22 cellular contexts compared by ENCODE assay signal in the genomic region with DNA sequence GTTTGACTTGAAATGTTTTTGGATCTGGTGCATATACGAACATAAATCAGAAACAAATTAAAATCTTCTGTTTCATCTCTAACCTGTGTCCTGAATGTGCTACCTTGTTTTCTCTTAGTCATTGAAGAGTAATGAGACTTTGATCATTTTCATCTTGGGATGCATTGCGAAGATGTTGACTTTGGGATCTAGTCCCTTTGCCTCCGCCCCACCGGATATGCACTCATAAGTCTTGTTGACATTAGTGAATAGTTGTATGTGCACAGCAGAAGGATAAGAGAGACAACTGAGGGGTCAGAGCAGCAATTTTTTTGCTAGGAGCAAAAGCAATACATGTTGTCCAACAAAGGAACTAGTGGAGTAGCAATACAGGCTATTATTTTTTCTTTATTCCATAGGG. TPM values are rescaled to one million over a fixed set of nuclear protein-coding genes. Genes with fewer than 3 reads are reported as not detected.
DNase-seq lines count a peak whose midpoint lies in the region; ATAC-seq, FAIRE-seq and TF ChIP-seq lines count a peak whose summit lies in the region.
"Had no signal": no experiment of that assay in that cellular context is flagged by ENCODE, and none has a peak within 500 bp of the region (broad histone marks: within the 10 kb centered on the region; RNA-seq: fewer than 3 reads in every experiment).

No MANE protein-coding gene starts in this region.

- CTCF ChIA-PET in HepG2 (lab: Yijun Ruan, JAX; ENCODE audit: low intra/inter-chr PET ratio, low total read pairs) (no interaction called here), RWPE1 (lab: Yijun Ruan, JAX) (interaction anchor here (0.8 kb wide), 1 partner anchor 11 kb away, joined by 3 read pairs; no protein-coding TSS in a partner anchor)
- CTCF ChIA-PET in CD4-positive, alpha-beta memory T cell (lab: Charles Lee; ENCODE audit: partially characterized antibody): no interaction called here

- H3K9ac ChIP-seq in HepG2 (ENCODE audit: insufficient read depth, low read depth, low read length): no peak overlapping the region

- no peak for TF ChIP-seq CTCF in HepG2 (CRISPR knock-in tag; IDR thresholded peaks at IDR 0.05)
- no peak for TF ChIP-seq CTCF in right lobe of liver (IDR thresholded peaks at IDR 0.05)
- TF ChIP-seq CTCF in RWPE1 (conservative IDR thresholded peaks at IDR 0.05; ENCODE audit: low read depth): no peak
- no peak for TF ChIP-seq CTCF in tibial artery (IDR thresholded peaks at IDR 0.05)

- H3K9me3 ChIP-seq in HepG2 (ENCODE audit: low read length) (no peaks in the 10 kb centered on the region), right lobe of liver (no peaks in the 10 kb centered on the region), tibial artery (no peaks in the 10 kb centered on the region)
- H3K9me3 ChIP-seq in CD4-positive, alpha-beta memory T cell (ENCODE audit: control insufficient read depth in 1 of 2, low read length in 2 of 2): no peaks in the 10 kb centered on the region
- H3K9me3 ChIP-seq: psoas muscle, spleen had no signal

- H3K27me3 ChIP-seq in HepG2 (ENCODE audit: control insufficient read depth in 1 of 2, insufficient read depth in 2 of 2, low read length in 2 of 2): 0 out of 5 replicates have a peak, but pooled peaks cover 0 to 4% of the 10 kb centered on the region in 2 experiments
- H3K27me3 ChIP-seq in right lobe of liver: no peaks in the 10 kb centered on the region
- no peaks in the 10 kb centered on the region for H3K27me3 ChIP-seq in tibial artery
- H3K27me3 ChIP-seq in CD4-positive, alpha-beta memory T cell (ENCODE audit: insufficient read depth, low read length): no peaks in the 10 kb centered on the region
- H3K27me3 ChIP-seq: spleen had no signal

- no peaks in the 10 kb centered on the region for H3K36me3 Mint-ChIP-seq in CD4-positive, alpha-beta memory T cell
- H3K36me3 Mint-ChIP-seq: activated naive CD4-positive, alpha-beta T cell treated with anti-CD3 and anti-CD28 coated beads, Interleukin-2, amount 10 ng/mL, durations not matched to agents 7 days and 5 days had no signal

- 4% methylated on average over 4 of the region's 4 CpGs for WGBS in HepG2 (ENCODE audit: low lambda C conversion rate)
- 78% methylated on average over 4 of the region's 4 CpGs for WGBS in right lobe of liver (ENCODE audit: insufficient coverage, low coverage, low lambda C conversion rate, missing lambda C conversion rate)

- H3K27ac Mint-ChIP-seq in CD4-positive, alpha-beta memory T cell: no peak overlapping the region
- H3K27ac Mint-ChIP-seq: activated CD8-positive, alpha-beta T cell treated with anti-CD3 and anti-CD28 coated beads for 36 hours; activated naive CD4-positive, alpha-beta T cell treated with anti-CD3 and anti-CD28 coated beads, Interleukin-2, amount 10 ng/mL, durations not matched to agents 7 days and 5 days; activated T-cell treated with anti-CD3 and anti-CD28 coated beads, Interleukin-2, amount 50 U/mL, for 24 hours; nephron progenitor cell had no signal

- TF ChIP-seq EP300 in HepG2 (IDR thresholded peaks at IDR 0.05; ENCODE audit: low read depth in 2 of 2, low read length in 2 of 2) (peak in 1 of 2 experiments; percentile 65; a peak in 1 of 4 replicates), HepG2 (CRISPR knock-in tag; IDR thresholded peaks at IDR 0.05; ENCODE audit: borderline replicate concordance) (no peak)

- H3K4me3 Mint-ChIP-seq in CD4-positive, alpha-beta memory T cell: no peak overlapping the region
- H3K4me3 Mint-ChIP-seq: activated CD8-positive, alpha-beta T cell treated with anti-CD3 and anti-CD28 coated beads for 36 hours; activated naive CD4-positive, alpha-beta T cell treated with anti-CD3 and anti-CD28 coated beads, Interleukin-2, amount 10 ng/mL, durations not matched to agents 7 days and 5 days; activated T-cell treated with anti-CD3 and anti-CD28 coated beads, Interleukin-2, amount 50 U/mL, for 24 hours; nephron progenitor cell had no signal

- no peaks in the 10 kb centered on the region for H3K79me2 ChIP-seq in HepG2 (ENCODE audit: insufficient read depth, low read length)

- H3K4me1 Mint-ChIP-seq in CD4-positive, alpha-beta memory T cell: peaks cover 0 to 5% (median 5%) of the 10 kb centered on the region in 4 donors
- H3K4me1 Mint-ChIP-seq: activated naive CD4-positive, alpha-beta T cell treated with anti-CD3 and anti-CD28 coated beads, Interleukin-2, amount 10 ng/mL, durations not matched to agents 7 days and 5 days had no signal

- in situ Hi-C loops in HepG2 (cut with HindIII; ENCODE audit: extremely low pct_ligation_motif_present, low pct_unique_long_range_greater_than_20kb): no loop called here

- FAIRE-seq in HepG2 (lab: Jason Lieb, UNC): no peak
- FAIRE-seq: endometrium, GM12892 had no signal

- no peak overlapping the region for H2AFZ ChIP-seq in HepG2 (ENCODE audit: low read length)

- TF ChIP-seq POLR2A in HepG2 (IDR thresholded peaks at IDR 0.05; ENCODE audit: insufficient read depth in 1 of 2, low read depth in 2 of 2, low read length in 2 of 2) (no peak), right lobe of liver (IDR thresholded peaks at IDR 0.05) (no peak)

- H3K27me3 Mint-ChIP-seq in CD4-positive, alpha-beta memory T cell: peaks cover 3 to 4% of the 10 kb centered on the region in 2 donors

- H3K9me3 Mint-ChIP-seq in CD4-positive, alpha-beta memory T cell: no peaks in the 10 kb centered on the region
- H3K9me3 Mint-ChIP-seq: activated CD8-positive, alpha-beta T cell treated with anti-CD3 and anti-CD28 coated beads for 36 hours; activated naive CD4-positive, alpha-beta T cell treated with anti-CD3 and anti-CD28 coated beads, Interleukin-2, amount 10 ng/mL, durations not matched to agents 7 days and 5 days; activated T-cell treated with anti-CD3 and anti-CD28 coated beads, Interleukin-2, amount 50 U/mL, for 24 hours; nephron progenitor cell had no signal

- H3K4me2 ChIP-seq in HepG2 (ENCODE audit: low read depth, low read length): 0 out of 2 replicates have a peak overlapping the region, but pooled peaks have one; percentile 15

- H3K27ac ChIP-seq in HepG2 (ENCODE audit: extremely low read length, insufficient read depth, low read length): no peak overlapping the region
- H3K27ac ChIP-seq in right lobe of liver: no peak overlapping the region
- H3K27ac ChIP-seq in RWPE1: no peak overlapping the region
- H3K27ac ChIP-seq in tibial artery: no peak overlapping the region
- no peak overlapping the region for H3K27ac ChIP-seq in CD4-positive, alpha-beta memory T cell (ENCODE audit: low read depth, low read length)
- H3K27ac ChIP-seq: psoas muscle, spleen had no signal

- POLR2A ChIA-PET in HepG2 (lab: Yijun Ruan, JAX) (interaction anchor here (4.0 kb wide), 1 partner anchor 35 kb away, joined by 20 read pairs; a partner anchor contains a TSS), RWPE1 (lab: Yijun Ruan, JAX; ENCODE audit: low non-redundant PET) (no interaction called here)
- POLR2A ChIA-PET in CD4-positive, alpha-beta memory T cell (lab: Charles Lee; ENCODE audit: partially characterized antibody): no interaction called here

- H3K36me3 ChIP-seq in HepG2 (replicated peaks in 1 of 2; ENCODE audit: control insufficient read depth in 1 of 2, insufficient read depth in 2 of 2, low read length in 2 of 2) (no peaks in the 10 kb centered on the region), right lobe of liver (no peaks in the 10 kb centered on the region), tibial artery (no peaks in the 10 kb centered on the region)
- no peaks in the 10 kb centered on the region for H3K36me3 ChIP-seq in CD4-positive, alpha-beta memory T cell (ENCODE audit: insufficient read depth, low read length)
- H3K36me3 ChIP-seq: spleen had no signal

- ATAC-seq in HepG2 (peak; percentile 43; the same call in 1 of the 3 replicates), right lobe of liver (no peak), GM19351 (IDR thresholded peaks at IDR 0.05; ENCODE audit: unreplicated experiment) (no peak), GM21529 (IDR thresholded peaks at IDR 0.05; ENCODE audit: unreplicated experiment) (no peak)
- ATAC-seq: activated CD8-positive, alpha-beta T cell treated with anti-CD3 and anti-CD28 coated beads for 36 hours; psoas muscle had no signal

- H3K4me3 ChIP-seq in HepG2 (replicated peaks in 1 of 3; ENCODE audit: insufficient read depth in 1 of 3, low read depth in 2 of 3, low read length in 3 of 3) (no peak overlapping the region), right lobe of liver (no peak overlapping the region), tibial artery (no peak overlapping the region)
- no peak overlapping the region for H3K4me3 ChIP-seq in CD4-positive, alpha-beta memory T cell (ENCODE audit: low read length in 2 of 2)
- H3K4me3 ChIP-seq: psoas muscle, spleen had no signal

- TF ChIP-seq RAD21 in HepG2 (CRISPR knock-in tag; IDR thresholded peaks at IDR 0.05): no peak

- H4K20me1 ChIP-seq in HepG2 (ENCODE audit: insufficient read depth, low read length): no peaks in the 10 kb centered on the region

- BruUV-seq in HepG2 (replicated peaks; lab: Mats Ljungman, UMichigan): no TSS peak

- intact Hi-C loops in HepG2 (cut with micrococcal nuclease; ENCODE audit: unreplicated experiment) (no loop called here), right lobe of liver (cut with DNase I) (no loop called here), tibial artery (cut with DNase I; ENCODE audit: low total_unique reads) (no loop called here)
- intact Hi-C loops in CD4-positive, alpha-beta memory T cell (cut with micrococcal nuclease): no loop called here

- H3K4me1 ChIP-seq in HepG2 (ENCODE audit: insufficient read depth, low read length) (peaks cover 30% of the 10 kb centered on the region), right lobe of liver (no peaks in the 10 kb centered on the region), tibial artery (peaks cover 0 to 12% (median 10%) of the 10 kb centered on the region in 4 donors)
- H3K4me1 ChIP-seq in CD4-positive, alpha-beta memory T cell (ENCODE audit: insufficient read depth, low read length): peaks cover 7% of the 10 kb centered on the region
- H3K4me1 ChIP-seq: psoas muscle, spleen had no signal

- peak; percentile 62 for DNase-seq in HepG2 (ENCODE audit: low spot score)
- DNase-seq in right lobe of liver: no peak
- peak; percentile 23 for DNase-seq in RWPE1 (ENCODE audit: low spot score)
- DNase-seq in hepatic stellate cell (ENCODE audit: low spot score): peak; percentile 14
- no peak for DNase-seq in tibial artery
- DNase-seq in CD4-positive, alpha-beta memory T cell: no peak
- DNase-seq: activated CD4-positive, CD25-positive, alpha-beta regulatory T cell; activated CD8-positive, alpha-beta T cell treated with anti-CD3 and anti-CD28 coated beads for 36 hours; activated naive CD4-positive, alpha-beta T cell treated with anti-CD3 and anti-CD28 coated beads, Interleukin-2, amount 10 ng/mL, durations not matched to agents 7 days and 5 days; activated T-cell treated with anti-CD3 and anti-CD28 coated beads, Interleukin-2, amount 50 U/mL, for 24 hours; anterior cingulate cortex; NCI-H1694 treated with DMSO at 0.1 percent for 48 hours; NCI-H526; nephron progenitor cell; psoas muscle; spleen; stimulated activated CD4-positive, alpha-beta T cell treated with anti-CD3 and anti-CD28 coated beads, Interleukin-4, amount 100 ng/mL, for 4 hours had no signal

RNA-seq across cellular contexts. Expression of a gene that starts 35.9 kb away (rescaled TPM):
- total RNA-seq in HepG2 (2016; rRNA removed; fragmentation: Illumina TruSeq; extraction: Trizol) (9.4 and 9.6 TPM in 2 replicates), right lobe of liver (1 to 10 TPM; 4.5 to 9.6 (median 5.3) TPM)
- total RNA-seq in HepG2 (2016; cell fraction: cytosol; rRNA removed; fragmentation: Illumina TruSeq; extraction: Trizol; ENCODE audit: low read depth): 3.8 and 3.9 TPM in 2 replicates
- 8.8 and 10.3 TPM in 2 replicates for total RNA-seq in HepG2 (2016; cell fraction: insoluble cytoplasmic fraction; rRNA removed; fragmentation: Illumina TruSeq; extraction: Trizol)
- total RNA-seq in HepG2 (2016; cell fraction: membrane; rRNA removed; fragmentation: Illumina TruSeq; extraction: Trizol): 6.7 and 8.9 TPM in 2 replicates
- 9.2 and 11.1 TPM in 2 replicates for total RNA-seq in HepG2 (2016; cell fraction: nucleus; rRNA removed; fragmentation: Illumina TruSeq; extraction: Trizol)
- 3.4 and 3.8 TPM in 2 replicates for polyA plus RNA-seq in HepG2 (2011; rRNA removed)
- polyA plus RNA-seq in HepG2 (2011; cell fraction: cytosol; rRNA removed): 1.4 and 2.6 TPM in 2 replicates
- polyA plus RNA-seq in HepG2 (2011; cell fraction: nucleus; rRNA removed): 3.3 and 3.7 TPM in 2 replicates
- polyA plus RNA-seq in HepG2 (2012): 7.2 and 8.0 TPM in 2 replicates
- polyA plus RNA-seq in HepG2 (2016; cell fraction: cytosol; fragmentation: Illumina TruSeq; extraction: Trizol; ENCODE audit: low read depth): 0.54 and 0.76 TPM in 2 replicates
- polyA plus RNA-seq in HepG2 (2016; cell fraction: insoluble cytoplasmic fraction; fragmentation: Illumina TruSeq; extraction: Trizol; ENCODE audit: low read depth): 7.2 and 7.7 TPM in 2 replicates
- 2.1 and 2.6 TPM in 2 replicates for polyA plus RNA-seq in HepG2 (2016; cell fraction: membrane; fragmentation: Illumina TruSeq; extraction: Trizol; ENCODE audit: low read depth)
- polyA plus RNA-seq in HepG2 (2016; cell fraction: nucleus; fragmentation: Illumina TruSeq; extraction: Trizol; ENCODE audit: insufficient read depth, low read depth): 5.9 and 6.9 TPM in 2 replicates
- 2.6 and 7.2 TPM in 2 replicates for polyA minus RNA-seq in HepG2 (2011; rRNA and poly(A)+ RNA removed; ENCODE audit: low replicate concordance)
- 8.4 and 9.2 TPM in 2 replicates for polyA minus RNA-seq in HepG2 (2011; cell fraction: cytosol; rRNA and poly(A)+ RNA removed)
- polyA minus RNA-seq in HepG2 (2011; cell fraction: nucleus; rRNA and poly(A)+ RNA removed): 33.1 and 35.3 TPM in 2 replicates
- under 1 TPM; 0.42 to 0.49 TPM for total RNA-seq in CD4-positive, alpha-beta memory T cell
- not detected for polyA plus RNA-seq in CD4-positive, alpha-beta memory T cell
- total RNA-seq: T-helper 2 cell treated with Interferon-gamma antibody and Interleukin-4, amounts not matched to agents 100 ng/mL and 5 ng/mL, for 36 hours had no signal

Comparison
In these comparisons a context has a peak if more than half of its experiments do, and no peak if none do; other contexts are left out.
1. DNase-seq: peak in HepG2 (single experiment), RWPE1 (single experiment) and hepatic stellate cell (single experiment); none in right lobe of liver (0 of 3), tibial artery (0 of 2) and CD4-positive, alpha-beta memory T cell (0 of 5).